In the genomic region with DNA sequence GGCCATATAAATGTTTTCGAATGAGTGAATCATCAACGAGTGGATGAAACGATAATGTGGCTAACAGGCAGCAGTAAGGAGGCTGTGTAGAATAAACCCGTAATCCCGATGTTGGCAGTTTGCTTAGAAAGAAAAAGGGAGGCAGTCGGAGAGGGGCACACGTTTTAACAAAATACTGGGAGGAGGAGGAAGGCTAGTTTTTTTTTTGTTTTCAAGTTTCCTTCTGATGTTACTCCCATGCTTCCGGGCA, we compare ENCODE assay signal across 8 cellular contexts. TPM values are rescaled to one million over a fixed set of nuclear protein-coding genes. Genes with fewer than 3 reads are reported as not detected.
DNase-seq lines count a peak whose midpoint lies in the region; ATAC-seq, FAIRE-seq and TF ChIP-seq lines count a peak whose summit lies in the region.

No MANE protein-coding gene starts in this region.

- no peak for FAIRE-seq in RCC 7860 (lab: Jason Lieb, UNC)

- no peak for ATAC-seq in natural killer cell treated with Interleukin-12 subunit alpha and Interleukin-12 subunit beta and Interleukin-15 and Interleukin-18, amount 100 ng/mL, for 72 hours
- no peak for ATAC-seq in GM21390 (IDR thresholded peaks at IDR 0.05; ENCODE audit: unreplicated experiment)

- H3K4me1 Mint-ChIP-seq in natural killer cell treated with Interleukin-12 subunit alpha and Interleukin-12 subunit beta and Interleukin-15 and Interleukin-18, amount 100 ng/mL, for 72 hours (ENCODE audit: low read depth in 2 of 2), result peaks cover 27 to 32% of the 10 kb centered on the region in 2 donors

- no peaks in the 10 kb centered on the region for H3K9me3 Mint-ChIP-seq in natural killer cell treated with Interleukin-12 subunit alpha and Interleukin-12 subunit beta and Interleukin-15 and Interleukin-18, amount 100 ng/mL, for 72 hours

- peak overlapping the region; percentile 92 for H3K27ac ChIP-seq in C4-2B

- H3K4me3 Mint-ChIP-seq in natural killer cell treated with Interleukin-12 subunit alpha and Interleukin-12 subunit beta and Interleukin-15 and Interleukin-18, amount 100 ng/mL, for 72 hours, result peak overlapping the region; percentile 97

- H3K27me3 Mint-ChIP-seq in natural killer cell treated with Interleukin-12 subunit alpha and Interleukin-12 subunit beta and Interleukin-15 and Interleukin-18, amount 100 ng/mL, for 72 hours, result no peaks in the 10 kb centered on the region

- no peak for TF ChIP-seq CTCF in C4-2B (conservative IDR thresholded peaks at IDR 0.05)

- peaks cover 7% of the 10 kb centered on the region for H3K36me3 Mint-ChIP-seq in natural killer cell treated with Interleukin-12 subunit alpha and Interleukin-12 subunit beta and Interleukin-15 and Interleukin-18, amount 100 ng/mL, for 72 hours

- peak overlapping the region; percentile 87 to 93 for H3K27ac Mint-ChIP-seq in natural killer cell treated with Interleukin-12 subunit alpha and Interleukin-12 subunit beta and Interleukin-15 and Interleukin-18, amount 100 ng/mL, for 72 hours

- DNase-seq in M059J (ENCODE audit: low read depth) (peak; percentile 45), dermis microvascular lymphatic vessel endothelial cell (ENCODE audit: low read depth in 2 of 2) (peak; percentile 2 to 45), nucleus accumbens (lab: John Stamatoyannopoulos, UW) (no peak), occipital lobe (lab: John Stamatoyannopoulos, UW) (no peak), RCC 7860 (ENCODE audit: low spot score) (no peak)
- DNase-seq in natural killer cell treated with Interleukin-12 subunit alpha and Interleukin-12 subunit beta and Interleukin-15 and Interleukin-18, amount 100 ng/mL, for 72 hours (ENCODE audit: low spot score), result no peak

RNA-seq across cellular contexts. Expression of a gene that starts 0.5 kb away (rescaled TPM):
- total RNA-seq in M059J (2014; rRNA removed; shearing (Covaris generic)), result 44.6 and 60.6 TPM in 2 replicates
- 22.6 and 31.1 TPM in 2 replicates for total RNA-seq in dermis microvascular lymphatic vessel endothelial cell
- 10 to 100 TPM; 30.9 to 43.5 TPM for total RNA-seq in natural killer cell treated with Interleukin-12 subunit alpha and Interleukin-12 subunit beta and Interleukin-15 and Interleukin-18, amount 100 ng/mL, for 72 hours
- 75.6 TPM for total RNA-seq in occipital lobe

RNA-seq across cellular contexts. Expression of a gene that starts 33.4 kb away (rescaled TPM):
- total RNA-seq in M059J (2014; rRNA removed; shearing (Covaris generic)), result not detected in 2 replicates
- total RNA-seq in dermis microvascular lymphatic vessel endothelial cell, result 0.13 and 1.1 TPM in 2 replicates
- under 1 TPM in 1 of 2 donors, not detected in 1; 0.61 TPM for total RNA-seq in natural killer cell treated with Interleukin-12 subunit alpha and Interleukin-12 subunit beta and Interleukin-15 and Interleukin-18, amount 100 ng/mL, for 72 hours
- total RNA-seq in occipital lobe, result 55.7 TPM

Comparison
In these comparisons a context has a peak if more than half of its experiments do, and no peak if none do; other contexts are left out.
1. DNase-seq: peak in M059J (single experiment) and dermis microvascular lymphatic vessel endothelial cell (2 of 2); none in natural killer cell treated with Interleukin-12 subunit alpha and Interleukin-12 subunit beta and Interleukin-15 and Interleukin-18, amount 100 ng/mL, for 72 hours (single experiment), nucleus accumbens (0 of 56), occipital lobe (single experiment) and RCC 7860 (single experiment).
2. RNA of a gene that starts 33.4 kb away (total RNA-seq): 55.7 TPM in occipital lobe (single experiment); 0.61 TPM in natural killer cell treated with Interleukin-12 subunit alpha and Interleukin-12 subunit beta and Interleukin-15 and Interleukin-18, amount 100 ng/mL, for 72 hours, 0.13 to 1.1 TPM in dermis microvascular lymphatic vessel endothelial cell and not detected in M059J; every median in the first group is over 10 times any median in the second.